In the genomic region with DNA sequence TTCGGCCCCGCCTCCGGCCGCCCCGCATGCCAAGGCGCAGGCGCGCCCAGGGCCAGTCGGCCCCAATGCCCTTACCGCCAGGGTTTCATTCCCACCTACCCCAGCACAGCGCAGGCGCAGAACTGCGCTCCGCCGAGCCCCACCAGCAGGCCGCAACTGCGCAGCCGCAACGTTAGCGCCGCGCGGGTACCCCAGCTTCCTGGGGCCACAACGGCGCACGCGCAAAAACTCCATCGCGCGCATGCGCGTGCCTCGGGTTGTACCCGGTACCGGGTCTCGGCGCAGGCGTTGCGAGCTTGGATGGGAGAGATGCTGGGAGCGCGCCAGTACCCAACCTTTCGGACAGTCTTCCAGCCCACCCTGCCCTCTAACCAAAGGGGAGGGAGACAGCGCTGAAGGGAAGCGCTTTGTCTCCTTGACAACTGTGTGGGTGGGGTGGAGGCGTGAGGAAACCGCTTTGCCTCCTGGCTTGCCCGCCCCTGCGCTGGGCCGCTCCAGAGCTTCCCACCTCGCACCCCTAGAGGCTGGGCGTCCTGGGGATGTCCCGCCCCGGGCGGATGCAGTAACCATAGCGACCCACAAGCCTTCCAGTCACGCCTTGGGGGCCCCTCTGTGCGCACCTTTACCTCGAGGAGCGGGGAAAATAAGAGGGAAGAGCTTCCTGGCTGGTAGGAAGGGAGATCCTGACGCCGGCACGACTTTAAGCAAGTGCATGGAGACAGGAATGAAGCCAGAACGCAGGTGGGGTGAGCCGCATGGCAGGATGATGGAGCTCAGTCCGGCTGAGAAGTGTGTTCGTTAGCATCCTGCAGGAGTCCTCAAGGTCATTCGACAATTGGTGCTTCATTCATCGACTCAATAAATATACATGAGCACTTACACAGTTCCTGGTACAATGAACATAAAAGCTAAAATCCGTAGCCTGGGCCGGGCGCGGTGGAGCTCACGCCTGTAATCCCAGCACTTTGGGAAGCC, we compare ENCODE assay signal across 8 cellular contexts.
DNase-seq lines count a peak whose midpoint lies in the region; ATAC-seq and TF ChIP-seq lines count a peak whose summit lies in the region.

No MANE protein-coding gene starts in this region.

- H3K9me3 ChIP-seq in mucosa of stomach (ENCODE audit: control insufficient read depth, low read length): no peaks in the 10 kb centered on the region

- peak; percentile 73 for ATAC-seq in GM21619 (IDR thresholded peaks at IDR 0.05; ENCODE audit: unreplicated experiment)

- DNase-seq in DMS53 (lab: John Stamatoyannopoulos, UW) (peak; percentile 98), OCI-M2 (lab: John Stamatoyannopoulos, UW; ENCODE audit: unreplicated experiment) (peak; percentile 94), erythroblast (lab: John Stamatoyannopoulos, UW) (peak; percentile 97 to 99)
- peak; percentile 100 for DNase-seq in activated T-cell treated with anti-CD3 and anti-CD28 coated beads, Interleukin-2, amount 50 U/mL, for 1 hour
- peak; percentile 99 for DNase-seq in stimulated activated CD8-positive, alpha-beta memory T cell treated with anti-CD3 and anti-CD28 coated beads, Interleukin-4, amount 100 ng/mL, for 48 hours

- peak; percentile 87 for TF ChIP-seq POLR2A in erythroblast (IDR thresholded peaks at IDR 0.05; ENCODE audit: low read length)

- H3K36me3 ChIP-seq in mucosa of stomach (ENCODE audit: control insufficient read depth, insufficient read depth, low read length): no peaks in the 10 kb centered on the region

- no peaks in the 10 kb centered on the region for H3K27me3 ChIP-seq in mucosa of stomach (ENCODE audit: control insufficient read depth, insufficient read depth, low read length)

- peak overlapping the region; percentile 79 for H3K4me3 ChIP-seq in mucosa of stomach (ENCODE audit: low read length)

- peak overlapping the region; percentile 78 for H3K9ac ChIP-seq in mucosa of stomach (ENCODE audit: low read length)

- no peak for TF ChIP-seq EP300 in Ishikawa (IDR thresholded peaks at IDR 0.05; ENCODE audit: borderline replicate concordance)

- H3K4me1 ChIP-seq in mucosa of stomach (ENCODE audit: control insufficient read depth, insufficient read depth, low read length): peaks cover 13% of the 10 kb centered on the region

- TF ChIP-seq RAD21 in Ishikawa (IDR thresholded peaks at IDR 0.05; ENCODE audit: low read depth): no peak

TF ChIP-seq in Ishikawa, 13 proteins besides CTCF, POLR2A, EP300 and RAD21:
- TF ChIP-seq FOXM1 (IDR thresholded peaks at IDR 0.05; ENCODE audit: borderline replicate concordance, low read depth) (no peak), CREB1 (IDR thresholded peaks at IDR 0.05; ENCODE audit: low read depth) (no peak), CEBPB (IDR thresholded peaks at IDR 0.05) (no peak), EGR1 (IDR thresholded peaks at IDR 0.05) (peak; percentile 74), YY1 (IDR thresholded peaks at IDR 0.05; ENCODE audit: low read depth) (no peak), TAF1 (IDR thresholded peaks at IDR 0.05; ENCODE audit: low read depth) (peak; percentile 58)
- TF ChIP-seq, protein P1, sequence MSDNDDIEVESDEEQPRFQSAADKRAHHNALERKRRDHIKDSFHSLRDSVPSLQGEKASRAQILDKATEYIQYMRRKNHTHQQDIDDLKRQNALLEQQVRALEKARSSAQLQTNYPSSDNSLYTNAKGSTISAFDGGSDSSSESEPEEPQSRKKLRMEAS (IDR thresholded peaks at IDR 0.05): 0 out of 2 replicates have a peak, but pooled peaks have one; percentile 40
- TF ChIP-seq, protein P2, sequence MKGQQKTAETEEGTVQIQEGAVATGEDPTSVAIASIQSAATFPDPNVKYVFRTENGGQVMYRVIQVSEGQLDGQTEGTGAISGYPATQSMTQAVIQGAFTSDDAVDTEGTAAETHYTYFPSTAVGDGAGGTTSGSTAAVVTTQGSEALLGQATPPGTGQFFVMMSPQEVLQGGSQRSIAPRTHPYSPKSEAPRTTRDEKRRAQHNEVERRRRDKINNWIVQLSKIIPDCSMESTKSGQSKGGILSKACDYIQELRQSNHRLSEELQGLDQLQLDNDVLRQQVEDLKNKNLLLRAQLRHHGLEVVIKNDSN (IDR thresholded peaks at IDR 0.05): no peak
TF ChIP-seq in Ishikawa: peak in this region for 3.

Comparison
In these comparisons a context has a peak if more than half of its experiments do, and no peak if none do; other contexts are left out.
1. Peak in every context shown above with its lines: DNase-seq, ATAC-seq and H3K4me3 ChIP-seq.